In genomic region chrX:72624194-72624593, GRCh38 we compare ENCODE assay signal across 30 cellular contexts.
"Had no signal": no experiment of that assay in that cellular context is flagged by ENCODE, and none has a peak within 500 bp of the region (broad histone marks: within the 10 kb centered on the region; RNA-seq: fewer than 3 reads in every experiment).

No MANE protein-coding gene starts in this region.

- H3K4me3 Mint-ChIP-seq: activated CD4-positive, alpha-beta memory T cell treated with anti-CD3 and anti-CD28 coated beads, Interleukin-2, amount 10 ng/mL, durations not matched to agents 7 days and 5 days; activated CD4-positive, alpha-beta T cell treated with anti-CD3 and anti-CD28 coated beads, Interleukin-2, amount 10 ng/mL, durations not matched to agents 24 days and 14 days; activated CD8-positive, alpha-beta memory T cell treated with anti-CD3 and anti-CD28 coated beads, Interleukin-2, amount 10 ng/mL, durations not matched to agents 7 days and 5 days; activated naive CD8-positive, alpha-beta T cell treated with anti-CD3 and anti-CD28 coated beads, Interleukin-2, amount 50 U/mL, for 24 hours; brain; immature natural killer cell; mesothelial cell of epicardium; naive thymus-derived CD8-positive, alpha-beta T cell; neural progenitor cell; stimulated activated naive CD8-positive, alpha-beta T cell treated with anti-CD3 and anti-CD28 coated beads, Interleukin-15, amount 100 ng/mL, for 72 hours; T-helper 1 cell treated with Interleukin-12 subunit alpha and Interleukin-12 subunit beta and Interleukin-4 antibody, amounts not matched to agents 30 μg/mL and 1 μg/mL, for 36 hours had no signal

- H3K4me1 ChIP-seq: left ventricle myocardium inferior, neural progenitor cell, tibial nerve had no signal

- H3K27ac Mint-ChIP-seq: activated CD4-positive, alpha-beta memory T cell treated with anti-CD3 and anti-CD28 coated beads, Interleukin-2, amount 10 ng/mL, durations not matched to agents 7 days and 5 days; activated CD4-positive, alpha-beta T cell treated with anti-CD3 and anti-CD28 coated beads, Interleukin-2, amount 10 ng/mL, durations not matched to agents 24 days and 14 days; activated CD8-positive, alpha-beta memory T cell treated with anti-CD3 and anti-CD28 coated beads, Interleukin-2, amount 10 ng/mL, durations not matched to agents 7 days and 5 days; activated naive CD8-positive, alpha-beta T cell treated with anti-CD3 and anti-CD28 coated beads, Interleukin-2, amount 50 U/mL, for 24 hours; brain; immature natural killer cell; mesothelial cell of epicardium; naive thymus-derived CD8-positive, alpha-beta T cell; neural progenitor cell; stimulated activated naive CD8-positive, alpha-beta T cell treated with anti-CD3 and anti-CD28 coated beads, Interleukin-15, amount 100 ng/mL, for 72 hours; T-helper 1 cell treated with Interleukin-12 subunit alpha and Interleukin-12 subunit beta and Interleukin-4 antibody, amounts not matched to agents 30 μg/mL and 1 μg/mL, for 36 hours had no signal

- ATAC-seq: activated CD4-positive, CD25-positive, alpha-beta regulatory T cell treated with anti-CD3 and anti-CD28 coated beads, Interleukin-2, amount 50 U/mL, for 24 hours; activated CD8-positive, alpha-beta memory T cell treated with anti-CD3 and anti-CD28 coated beads, Interleukin-2, amount 10 ng/mL, durations not matched to agents 7 days and 5 days; activated naive CD8-positive, alpha-beta T cell treated with anti-CD3 and anti-CD28 coated beads, Interleukin-2, amount 50 U/mL, for 24 hours; foreskin keratinocyte; naive thymus-derived CD8-positive, alpha-beta T cell; stimulated activated naive CD8-positive, alpha-beta T cell treated with anti-CD3 and anti-CD28 coated beads, Interleukin-15, amount 100 ng/mL, for 72 hours had no signal

- H3K4me3 ChIP-seq: hepatocyte, left ventricle myocardium inferior, neural progenitor cell, tibial nerve had no signal

- H3K9me3 Mint-ChIP-seq: activated CD4-positive, alpha-beta memory T cell treated with anti-CD3 and anti-CD28 coated beads, Interleukin-2, amount 10 ng/mL, durations not matched to agents 7 days and 5 days; activated CD4-positive, alpha-beta T cell treated with anti-CD3 and anti-CD28 coated beads, Interleukin-2, amount 10 ng/mL, durations not matched to agents 24 days and 14 days; activated naive CD8-positive, alpha-beta T cell treated with anti-CD3 and anti-CD28 coated beads, Interleukin-2, amount 50 U/mL, for 24 hours; neural progenitor cell; stimulated activated naive CD8-positive, alpha-beta T cell treated with anti-CD3 and anti-CD28 coated beads, Interleukin-15, amount 100 ng/mL, for 72 hours had no signal

- H3K4me1 Mint-ChIP-seq: brain; immature natural killer cell; mesothelial cell of epicardium; naive thymus-derived CD8-positive, alpha-beta T cell; neural progenitor cell had no signal

- H3K27me3 Mint-ChIP-seq: activated CD4-positive, alpha-beta memory T cell treated with anti-CD3 and anti-CD28 coated beads, Interleukin-2, amount 10 ng/mL, durations not matched to agents 7 days and 5 days; activated CD4-positive, alpha-beta T cell treated with anti-CD3 and anti-CD28 coated beads, Interleukin-2, amount 10 ng/mL, durations not matched to agents 24 days and 14 days; activated CD8-positive, alpha-beta memory T cell treated with anti-CD3 and anti-CD28 coated beads, Interleukin-2, amount 10 ng/mL, durations not matched to agents 7 days and 5 days; brain; stimulated activated naive CD8-positive, alpha-beta T cell treated with anti-CD3 and anti-CD28 coated beads, Interleukin-15, amount 100 ng/mL, for 72 hours had no signal

- DNase-seq: activated CD4-positive, alpha-beta memory T cell treated with anti-CD3 and anti-CD28 coated beads, Interleukin-2, amount 10 ng/mL, durations not matched to agents 7 days and 5 days; activated CD4-positive, alpha-beta T cell treated with anti-CD3 and anti-CD28 coated beads, Interleukin-2, amount 10 ng/mL, durations not matched to agents 24 days and 14 days; activated CD8-positive, alpha-beta memory T cell treated with anti-CD3 and anti-CD28 coated beads, Interleukin-2, amount 10 ng/mL, durations not matched to agents 7 days and 5 days; activated gamma-delta T cell; activated naive CD4-positive, alpha-beta T cell treated with anti-CD3 and anti-CD28 coated beads, Interleukin-2, amount 50 U/mL, for 16 hours; activated naive CD8-positive, alpha-beta T cell treated with anti-CD3 and anti-CD28 coated beads, Interleukin-2, amount 50 U/mL, for 24 hours; activated T-cell treated with anti-CD3 and anti-CD28 coated beads for 4 hours; anterior cingulate cortex; caudate nucleus; dermis blood vessel endothelial cell; effector CD8-positive, alpha-beta T cell; erythroblast; foreskin keratinocyte; glutamatergic neuron; immature natural killer cell; left ventricle myocardium inferior; mammary epithelial cell; naive thymus-derived CD8-positive, alpha-beta T cell; retina; stimulated activated CD4-positive, alpha-beta T cell treated with anti-CD3 and anti-CD28 coated beads, Interleukin-4, amount 100 ng/mL, for 24 hours; stimulated activated naive CD8-positive, alpha-beta T cell treated with anti-CD3 and anti-CD28 coated beads, Interleukin-15, amount 100 ng/mL, for 72 hours; T1000 had no signal

- H3K9me3 ChIP-seq: left ventricle myocardium inferior, tibial nerve had no signal

- H3K27ac ChIP-seq: foreskin keratinocyte, hepatocyte, left ventricle myocardium inferior, neural progenitor cell, tibial nerve, VCaP had no signal

- H3K4me2 ChIP-seq: hepatocyte, neural progenitor cell had no signal

- H3K36me3 Mint-ChIP-seq: brain; immature natural killer cell; naive thymus-derived CD8-positive, alpha-beta T cell; neural progenitor cell had no signal
